ENCODE assay signal across 11 cellular contexts in the genomic region with DNA sequence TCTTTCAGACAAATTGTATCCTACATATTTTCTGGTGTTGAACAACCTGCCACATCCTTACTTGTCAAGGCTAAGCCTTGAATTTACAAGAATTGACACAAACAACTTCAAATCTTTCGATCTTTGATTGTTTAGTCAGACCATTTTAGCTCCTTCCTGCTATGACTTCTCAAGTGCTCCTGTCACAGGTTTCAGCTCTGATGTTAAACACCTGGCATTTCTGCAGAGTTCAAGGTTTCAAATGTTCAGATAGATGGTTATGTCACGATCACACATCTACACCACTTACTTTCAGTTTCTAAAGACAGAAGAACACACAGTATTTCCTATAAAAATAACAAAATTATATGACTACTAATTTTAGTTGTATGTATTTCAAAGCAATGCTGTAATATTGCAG.
DNase-seq lines count a peak whose midpoint lies in the region; ATAC-seq and TF ChIP-seq lines count a peak whose summit lies in the region.
"Had no signal": no experiment of that assay in that cellular context is flagged by ENCODE, and none has a peak within 500 bp of the region (broad histone marks: within the 10 kb centered on the region; RNA-seq: fewer than 3 reads in every experiment).

No MANE protein-coding gene starts in this region.

- H3K36me3 ChIP-seq in KOPT-K1 (ENCODE audit: insufficient read depth, low read length) (no peaks in the 10 kb centered on the region), osteoblast (ENCODE audit: insufficient read depth, low read length) (no peaks in the 10 kb centered on the region)
- H3K36me3 ChIP-seq: cardiac muscle cell had no signal

- H3K9me3 ChIP-seq in KOPT-K1 (ENCODE audit: insufficient read depth, low read length, poor library complexity, severe bottlenecking) (no peaks in the 10 kb centered on the region), osteoblast (ENCODE audit: low read depth, low read length) (no peaks in the 10 kb centered on the region), T-helper 17 cell (ENCODE audit: control insufficient read depth, low read length, poor library complexity, severe bottlenecking) (no peaks in the 10 kb centered on the region)

- H3K4me1 Mint-ChIP-seq in HFFc6 (ENCODE audit: low read depth) (peaks cover 23% of the 10 kb centered on the region), T-helper 17 cell (no peaks in the 10 kb centered on the region)
- H3K4me1 Mint-ChIP-seq in activated naive CD8-positive, alpha-beta T cell treated with anti-CD3 and anti-CD28 coated beads for 36 hours, result no peaks in the 10 kb centered on the region

- no peaks in the 10 kb centered on the region; the same call in 1 of the 2 replicates for H3K27me3 Mint-ChIP-seq in HFFc6 (ENCODE audit: insufficient read depth)
- H3K27me3 Mint-ChIP-seq in T-helper 17 cell, result no peaks in the 10 kb centered on the region
- H3K27me3 Mint-ChIP-seq in activated naive CD8-positive, alpha-beta T cell treated with anti-CD3 and anti-CD28 coated beads for 36 hours, result no peaks in the 10 kb centered on the region

- H3K4me2 ChIP-seq in osteoblast (ENCODE audit: insufficient read depth, low read length), result peak overlapping the region; percentile 67

- H3K27me3 ChIP-seq in osteoblast (ENCODE audit: insufficient read depth, low read length), result no peaks in the 10 kb centered on the region

- H4K20me1 ChIP-seq in osteoblast (ENCODE audit: insufficient read depth, low read length), result no peaks in the 10 kb centered on the region

- H3K79me2 ChIP-seq in osteoblast (ENCODE audit: insufficient read depth, low read length), result no peaks in the 10 kb centered on the region

- no peaks in the 10 kb centered on the region for H3K36me3 Mint-ChIP-seq in HFFc6 (ENCODE audit: low read depth)
- no peaks in the 10 kb centered on the region for H3K36me3 Mint-ChIP-seq in T-helper 17 cell (ENCODE audit: low read depth)
- no peaks in the 10 kb centered on the region for H3K36me3 Mint-ChIP-seq in activated naive CD8-positive, alpha-beta T cell treated with anti-CD3 and anti-CD28 coated beads for 36 hours

- peak overlapping the region; percentile 53 for H3K27ac ChIP-seq in KOPT-K1 (ENCODE audit: low read depth, low read length, poor library complexity, severe bottlenecking)
- no peak overlapping the region for H3K27ac ChIP-seq in osteoblast (ENCODE audit: low read depth, low read length)
- H3K27ac ChIP-seq in caudate nucleus (ENCODE audit: low read depth, low read length), result no peak overlapping the region
- H3K27ac ChIP-seq: cardiac muscle cell had no signal

- H3K4me1 ChIP-seq in osteoblast (ENCODE audit: insufficient read depth, low read length), result no peaks in the 10 kb centered on the region

- H3K4me3 ChIP-seq in osteoblast (ENCODE audit: insufficient read depth, low read length), result peak overlapping the region; percentile 60
- H3K4me3 ChIP-seq: cardiac muscle cell had no signal

- peak overlapping the region; percentile 86 for H2AFZ ChIP-seq in osteoblast (ENCODE audit: low read length)

- H3K27ac Mint-ChIP-seq in HFFc6 (peak overlapping the region; percentile 48; the same call in 1 of the 2 replicates), T-helper 17 cell (no peak overlapping the region)
- no peak overlapping the region for H3K27ac Mint-ChIP-seq in activated naive CD8-positive, alpha-beta T cell treated with anti-CD3 and anti-CD28 coated beads for 36 hours

- H3K9me3 Mint-ChIP-seq in HFFc6, result no peaks in the 10 kb centered on the region
- H3K9me3 Mint-ChIP-seq in activated naive CD8-positive, alpha-beta T cell treated with anti-CD3 and anti-CD28 coated beads for 36 hours, result peaks cover 3% of the 10 kb centered on the region

- TF ChIP-seq CTCF in HFFc6 (IDR thresholded peaks at IDR 0.05), result no peak
- no peak for TF ChIP-seq CTCF in osteoblast (IDR thresholded peaks at IDR 0.05; ENCODE audit: extremely low read depth, low read depth, low read length)

- DNase-seq in NCI-H2107 treated with DMSO at 0.1 percent for 48 hours (lab: John Stamatoyannopoulos, UW; ENCODE audit: unreplicated experiment) (peak; percentile 12), NCI-H2107 (lab: John Stamatoyannopoulos, UW) (no peak), HFFc6 (no peak), osteoblast (ENCODE audit: insufficient read length, low spot score, missing footprints) (no peak), caudate nucleus (lab: John Stamatoyannopoulos, UW) (no peak), T-helper 17 cell (no peak)
- no peak for DNase-seq in activated naive CD8-positive, alpha-beta T cell treated with anti-CD3 and anti-CD28 coated beads for 36 hours
- DNase-seq: activated CD8-positive, alpha-beta memory T cell treated with anti-CD3 and anti-CD28 coated beads for 24 hours; stimulated activated naive CD8-positive, alpha-beta T cell treated with anti-CD3 and anti-CD28 coated beads, Interleukin-15, Interleukin-2, amounts not matched to agents 100 U/mL and 50 U/mL, for 24 hours had no signal

- H3K4me3 Mint-ChIP-seq in HFFc6, result peak overlapping the region; percentile 88
- no peak overlapping the region for H3K4me3 Mint-ChIP-seq in T-helper 17 cell
- H3K4me3 Mint-ChIP-seq in activated naive CD8-positive, alpha-beta T cell treated with anti-CD3 and anti-CD28 coated beads for 36 hours, result no peak overlapping the region

- no peak for ATAC-seq in T-helper 17 cell
- ATAC-seq: stimulated activated naive CD8-positive, alpha-beta T cell treated with anti-CD3 and anti-CD28 coated beads, Interleukin-15, Interleukin-2, amounts not matched to agents 100 U/mL and 50 U/mL, for 24 hours had no signal
